In the genomic region with DNA sequence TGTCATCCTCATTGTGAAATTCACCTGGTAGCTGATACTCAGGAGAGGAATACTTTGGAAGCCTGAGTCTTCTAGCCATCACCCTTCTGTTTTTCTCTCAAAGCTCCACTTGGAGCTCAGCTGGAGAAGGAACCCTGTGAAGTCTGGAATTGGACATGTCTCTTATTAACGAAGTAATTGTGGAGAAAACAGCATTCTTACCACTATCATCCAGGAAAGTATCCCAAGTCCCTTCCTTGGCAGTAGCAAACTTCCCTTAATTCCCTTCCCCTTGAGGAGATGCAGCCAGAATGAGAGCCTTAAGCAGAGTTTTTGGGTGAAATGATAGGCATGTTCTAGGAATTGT, we compare ENCODE assay signal across 8 cellular contexts. TPM values are rescaled to one million over a fixed set of nuclear protein-coding genes. Genes with fewer than 3 reads are reported as not detected.
DNase-seq lines count a peak whose midpoint lies in the region; ATAC-seq lines count a peak whose summit lies in the region.

No MANE protein-coding gene starts in this region.

- peak overlapping the region; percentile 78 to 97 (median 89) for H3K27ac Mint-ChIP-seq in naive B cell

- H2AFZ ChIP-seq in ACC112 (ENCODE audit: low read length, unreplicated experiment): peak overlapping the region; percentile 92

- no peaks in the 10 kb centered on the region for H3K9me3 ChIP-seq in KOPT-K1 (ENCODE audit: insufficient read depth, low read length, poor library complexity, severe bottlenecking)

- no peaks in the 10 kb centered on the region for H3K27me3 Mint-ChIP-seq in naive B cell

- peak overlapping the region; percentile 82 for H3K4me3 ChIP-seq in ACC112 (ENCODE audit: low read depth, low read length)

- no peak for ATAC-seq in naive B cell (ENCODE audit: low read depth in 2 of 2)
- ATAC-seq in GM21825 (IDR thresholded peaks at IDR 0.05; ENCODE audit: unreplicated experiment): no peak

- no peaks in the 10 kb centered on the region for H3K79me2 ChIP-seq in ACC112 (ENCODE audit: control insufficient read depth, insufficient read depth, low read length, unreplicated experiment)

- H3K36me3 Mint-ChIP-seq in naive B cell: no peaks in the 10 kb centered on the region

- H3K27me3 ChIP-seq in ACC112 (ENCODE audit: insufficient read depth, low read length): no peaks in the 10 kb centered on the region

- peak overlapping the region; percentile 82 to 95 (median 92) for H3K4me3 Mint-ChIP-seq in naive B cell

- no peaks in the 10 kb centered on the region for H3K9me3 Mint-ChIP-seq in naive B cell

- no peak for DNase-seq in naive B cell
- DNase-seq in foreskin melanocyte: no peak
- DNase-seq in NCI-H2107 treated with DMSO at 0.1 percent for 48 hours (lab: John Stamatoyannopoulos, UW; ENCODE audit: unreplicated experiment): no peak
- no peak for DNase-seq in activated CD4-positive, alpha-beta T cell treated with anti-CD3 and anti-CD28 coated beads, Interleukin-2, amount 50 U/mL, for 4 hours

- H3K36me3 ChIP-seq in ACC112 (ENCODE audit: insufficient read depth, low read length): no peaks in the 10 kb centered on the region
- no peaks in the 10 kb centered on the region for H3K36me3 ChIP-seq in KOPT-K1 (ENCODE audit: insufficient read depth, low read length)

- H3K4me1 Mint-ChIP-seq in naive B cell: peaks cover 19 to 33% (median 26%) of the 10 kb centered on the region in 3 donors

- H3K4me1 ChIP-seq in ACC112 (ENCODE audit: control insufficient read depth, insufficient read depth, low read length, unreplicated experiment): peaks cover 10% of the 10 kb centered on the region

- H3K27ac ChIP-seq in ACC112 (ENCODE audit: low read depth, low read length) (peak overlapping the region; percentile 84), KOPT-K1 (ENCODE audit: low read depth, low read length, poor library complexity, severe bottlenecking) (peak overlapping the region; percentile 90), cingulate gyrus (ENCODE audit: low read depth, low read length) (peak overlapping the region; percentile 98)

RNA-seq across cellular contexts. Expression of gene TCF12, which starts 30.7 kb away (rescaled TPM):
- 10 to 100 TPM; 42.0 to 70.9 (median 56.1) TPM for polyA plus RNA-seq in naive B cell (ENCODE audit: low read depth in 6 of 6)
